9 cellular contexts compared by ENCODE assay signal in the genomic region with DNA sequence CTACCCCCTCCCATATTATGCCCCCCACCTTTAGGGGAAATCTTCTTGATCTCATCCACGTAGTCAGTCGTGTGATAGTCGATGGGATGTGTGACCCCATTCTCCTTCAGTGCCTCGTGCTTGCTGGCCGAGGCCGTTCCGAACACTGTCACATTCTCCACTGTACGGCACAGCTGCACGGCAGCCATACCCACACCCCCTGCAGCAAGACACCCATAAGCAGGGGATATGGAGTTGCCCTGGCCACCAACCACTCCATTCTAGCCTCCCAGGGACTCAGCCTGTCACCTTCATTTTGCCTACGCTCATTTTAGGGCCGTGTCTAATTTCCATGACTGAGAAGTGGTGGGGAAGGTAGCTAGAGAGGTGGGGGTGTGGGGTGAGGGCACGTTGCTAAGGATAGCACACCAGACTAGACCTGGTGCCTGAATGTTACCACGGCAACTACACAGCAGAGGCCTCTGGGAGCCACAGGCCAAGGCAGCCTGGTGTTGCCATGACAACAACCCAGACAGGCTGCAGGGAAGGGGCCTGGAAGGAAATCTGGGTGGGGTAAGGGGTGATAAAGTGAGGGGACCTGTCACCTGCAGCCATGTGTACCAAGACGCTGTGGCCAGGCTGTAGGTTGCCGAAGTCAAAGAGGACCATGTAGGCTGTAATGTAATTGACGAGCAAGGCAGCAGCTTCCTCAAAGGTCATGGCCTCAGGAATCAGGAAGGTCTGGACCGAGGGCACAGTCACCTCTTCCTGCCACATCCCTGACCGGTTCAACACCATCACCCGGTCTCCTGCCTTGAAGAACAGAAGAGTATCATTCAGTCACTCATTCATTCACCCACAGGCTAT. TPM values are rescaled to one million over a fixed set of nuclear protein-coding genes. Genes with fewer than 3 reads are reported as not detected.
DNase-seq lines count a peak whose midpoint lies in the region; ATAC-seq and TF ChIP-seq lines count a peak whose summit lies in the region.
"Had no signal": no experiment of that assay in that cellular context is flagged by ENCODE, and none has a peak within 500 bp of the region (broad histone marks: within the 10 kb centered on the region; RNA-seq: fewer than 3 reads in every experiment).

No MANE protein-coding gene starts in this region.

- H3K9me3 Mint-ChIP-seq in CD8-positive, alpha-beta memory T cell: no peaks in the 10 kb centered on the region
- no peaks in the 10 kb centered on the region for H3K9me3 Mint-ChIP-seq in activated naive CD8-positive, alpha-beta T cell (ENCODE audit: low read depth)

- no peak overlapping the region for H2BK120ac ChIP-seq in mesendoderm (ENCODE audit: low read depth, low read length)

- peak overlapping the region in 2 of 7 donors; percentile 20 to 77 for H3K4me3 Mint-ChIP-seq in CD8-positive, alpha-beta memory T cell
- no peak overlapping the region for H3K4me3 Mint-ChIP-seq in activated naive CD8-positive, alpha-beta T cell

- POLR2A ChIA-PET in CD8-positive, alpha-beta memory T cell (lab: Charles Lee): interaction anchor here (0.6 to 0.7 kb wide), 2 partner anchors 72 to 1703 kb away, joined by 3 to 7 read pairs; no protein-coding TSS in a partner anchor
- POLR2A ChIA-PET in HEK293 (lab: Yijun Ruan, JAX): interaction anchor here (1.6 kb wide), 1 partner anchor 20 kb away, joined by 7 read pairs; the partner anchor contains the start of gene RPL27

- ATAC-seq in HG03520 (IDR thresholded peaks at IDR 0.05; ENCODE audit: unreplicated experiment): no peak

- H3K4ac ChIP-seq in mesendoderm (ENCODE audit: low read depth, low read length): no peak overlapping the region

- H2AK5ac ChIP-seq in mesendoderm (ENCODE audit: low read length): no peak overlapping the region

- no peak overlapping the region for H3K4me3 ChIP-seq in CD8-positive, alpha-beta memory T cell (ENCODE audit: low read length)
- H3K4me3 ChIP-seq in HEK293 (ENCODE audit: low read depth, low read length) (no peak overlapping the region), mesendoderm (ENCODE audit: low read length) (no peak overlapping the region), lower leg skin (ENCODE audit: low read depth, poor library complexity, severe bottlenecking) (no peak overlapping the region)

- no CpG with 5 or more reads among the region's 19 CpGs for WGBS in mesendoderm (ENCODE audit: extremely low coverage, insufficient coverage, low lambda C conversion rate)
- 72 to 73% methylated on average over 19 of the region's 19 CpGs for WGBS in lower leg skin, 2 donors

- H3K36me3 ChIP-seq in CD8-positive, alpha-beta memory T cell (ENCODE audit: insufficient read depth, low read length): peaks cover 5% of the 10 kb centered on the region
- peaks cover 0 to 49% of the 10 kb centered on the region in 2 experiments; a peak in 2 of 3 replicates for H3K36me3 ChIP-seq in HEK293 (ENCODE audit: control insufficient read depth in 2 of 2, insufficient read depth in 1 of 2, low read length in 2 of 2)
- peaks cover 5% of the 10 kb centered on the region for H3K36me3 ChIP-seq in mesendoderm (ENCODE audit: control insufficient read depth, insufficient read depth, low read length)

- peaks cover 15% of the 10 kb centered on the region for H3K79me1 ChIP-seq in mesendoderm (ENCODE audit: low read length)

- H3K9me3 ChIP-seq in CD8-positive, alpha-beta memory T cell (ENCODE audit: low read length): no peaks in the 10 kb centered on the region
- no peaks in the 10 kb centered on the region for H3K9me3 ChIP-seq in HEK293 (ENCODE audit: control insufficient read depth, insufficient read depth, low read depth, low read length)

- H3K4me2 ChIP-seq in mesendoderm (ENCODE audit: low read length): no peak overlapping the region

- H3K9ac ChIP-seq in mesendoderm (ENCODE audit: low read length): no peak overlapping the region

- H4K8ac ChIP-seq in mesendoderm (ENCODE audit: low read depth, low read length): no peak overlapping the region

- H3K4me1 Mint-ChIP-seq in CD8-positive, alpha-beta memory T cell: peaks cover 14 to 44% (median 36%) of the 10 kb centered on the region in 3 donors
- H3K4me1 Mint-ChIP-seq in activated naive CD8-positive, alpha-beta T cell (ENCODE audit: low read depth): peaks cover 28% of the 10 kb centered on the region

- H3K23ac ChIP-seq in mesendoderm (ENCODE audit: low read length): no peak overlapping the region

- H3K36me3 Mint-ChIP-seq in CD8-positive, alpha-beta memory T cell: peaks cover 0 to 32% (median 4%) of the 10 kb centered on the region in 3 donors
- no peaks in the 10 kb centered on the region for H3K36me3 Mint-ChIP-seq in activated naive CD8-positive, alpha-beta T cell

- H3K79me2 ChIP-seq in mesendoderm (ENCODE audit: control insufficient read depth, insufficient read depth, low read length): peaks cover 24% of the 10 kb centered on the region

- no peaks in the 10 kb centered on the region for H3K27me3 ChIP-seq in CD8-positive, alpha-beta memory T cell (ENCODE audit: insufficient read depth, low read length, poor library complexity, severe bottlenecking)
- no peaks in the 10 kb centered on the region for H3K27me3 ChIP-seq in mesendoderm (ENCODE audit: insufficient read depth, low read length, poor library complexity)

- no peak overlapping the region for H3K27ac ChIP-seq in CD8-positive, alpha-beta memory T cell (ENCODE audit: low read depth, low read length)
- no peak overlapping the region for H3K27ac ChIP-seq in HEK293 (ENCODE audit: extremely low read depth, low read depth, low read length)
- no peak overlapping the region for H3K27ac ChIP-seq in mesendoderm (ENCODE audit: low read depth, low read length)

- H4K5ac ChIP-seq in mesendoderm (ENCODE audit: low read length): no peak overlapping the region

- H3K18ac ChIP-seq in mesendoderm (ENCODE audit: low read length): no peak overlapping the region

- DNase-seq in CD8-positive, alpha-beta memory T cell: peak in 2 of 5 donors; percentile 39 to 78
- DNase-seq in mesendoderm: peak; percentile 93
- DNase-seq in SHP77 treated with DMSO at 0.1 percent for 48 hours (lab: John Stamatoyannopoulos, UW): no peak
- DNase-seq in lower leg skin (ENCODE audit: low spot score in 2 of 2): no peak
- DNase-seq in kidney tubule cell (ENCODE audit: low spot score): no peak

- no peak for TF ChIP-seq CTCF in HEK293 (tag by site-specific recombination; IDR thresholded peaks at IDR 0.05)
- no peak for TF ChIP-seq CTCF in lower leg skin (IDR thresholded peaks at IDR 0.05)

- TF ChIP-seq POLR2A in lower leg skin (IDR thresholded peaks at IDR 0.05): no peak

- H2BK15ac ChIP-seq in mesendoderm (replicated peaks; ENCODE audit: low read depth): no peak overlapping the region

- no peak overlapping the region for H3K56ac ChIP-seq in mesendoderm (ENCODE audit: low read length)

- H2BK5ac ChIP-seq in mesendoderm (ENCODE audit: low read length): no peak overlapping the region

- no peaks in the 10 kb centered on the region for H3K27me3 Mint-ChIP-seq in CD8-positive, alpha-beta memory T cell
- H3K27me3 Mint-ChIP-seq in activated naive CD8-positive, alpha-beta T cell: no peaks in the 10 kb centered on the region

- H3K4me1 ChIP-seq in CD8-positive, alpha-beta memory T cell (ENCODE audit: insufficient read depth, low read length): peaks cover 14% of the 10 kb centered on the region
- peaks cover 12% of the 10 kb centered on the region for H3K4me1 ChIP-seq in HEK293 (ENCODE audit: control insufficient read depth, insufficient read depth, low read length)
- peaks cover 9% of the 10 kb centered on the region for H3K4me1 ChIP-seq in mesendoderm (ENCODE audit: control insufficient read depth, low read depth, low read length)

- peak overlapping the region; percentile 12 to 82 (median 66) for H3K27ac Mint-ChIP-seq in CD8-positive, alpha-beta memory T cell
- peak overlapping the region; percentile 8 for H3K27ac Mint-ChIP-seq in activated naive CD8-positive, alpha-beta T cell

- intact Hi-C loops in lower leg skin (cut with DNase I; ENCODE audit: low total_unique reads): no loop called here

- CTCF ChIA-PET in CD8-positive, alpha-beta memory T cell (lab: Charles Lee): no interaction called here
- CTCF ChIA-PET in HEK293 (lab: Yijun Ruan, JAX): interaction anchor here (1.0 to 1.1 kb wide), 2 partner anchors 20 to 465 kb away, joined by 3 to 4 read pairs; partner anchors contain the start of genes DHX8 and RPL27

TF ChIP-seq in HEK293, 187 proteins besides CTCF, POLR2A, EP300 and RAD21:
- TF ChIP-seq ZNF24 (tag by site-specific recombination; IDR thresholded peaks at IDR 0.05): 0 out of 2 replicates have a peak, but pooled peaks have one; percentile 45
- peak; percentile 72 for TF ChIP-seq ZNF341 (tag by site-specific recombination; IDR thresholded peaks at IDR 0.05; ENCODE audit: low read depth)
- peak; percentile 33; the same call in 1 of the 2 replicates for TF ChIP-seq ZNF76 (tag by site-specific recombination; IDR thresholded peaks at IDR 0.05; ENCODE audit: borderline replicate concordance, low read depth)
- TF ChIP-seq ZNF768 (tag by site-specific recombination; IDR thresholded peaks at IDR 0.05): no peak
- TF ChIP-seq MYNN (tag by site-specific recombination; IDR thresholded peaks at IDR 0.05; ENCODE audit: borderline replicate concordance): peak; percentile 44; the same call in 1 of the 2 replicates
- TF ChIP-seq ZBTB48 (tag by site-specific recombination; IDR thresholded peaks at IDR 0.05): peak; percentile 81
- no peak for TF ChIP-seq ZNF521 (tag by site-specific recombination; IDR thresholded peaks at IDR 0.05)

RNA-seq across cellular contexts. Expression of gene VAT1, which starts 4.0 kb away (rescaled TPM):
- total RNA-seq in CD8-positive, alpha-beta memory T cell: 10 to 100 TPM; 31.1 to 35.9 TPM
- 42.2 TPM for polyA plus RNA-seq in CD8-positive, alpha-beta memory T cell
- polyA plus RNA-seq in mesendoderm (2013, experiment 1 of 2): 203 TPM
- polyA plus RNA-seq in mesendoderm (2013, experiment 2 of 2): 200 TPM
- total RNA-seq in lower leg skin: 100 to 1,000 TPM; 209 to 329 (median 254) TPM

RNA-seq across cellular contexts. Expression of gene RND2, which starts 6.8 kb away (rescaled TPM):
- total RNA-seq in CD8-positive, alpha-beta memory T cell: under 1 TPM; 0.04 to 0.22 TPM
- not detected for polyA plus RNA-seq in CD8-positive, alpha-beta memory T cell
- 16.4 TPM for polyA plus RNA-seq in mesendoderm (2013, experiment 1 of 2)
- 15.7 TPM for polyA plus RNA-seq in mesendoderm (2013, experiment 2 of 2)
- total RNA-seq in lower leg skin: 1 to 10 TPM in 2 of 4 donors, under 1 TPM in 2; 0.65 to 2.7 (median 1.0) TPM
- total RNA-seq: SK-MEL-5 had no signal

RNA-seq across cellular contexts. Expression of gene IFI35, which starts 11.6 kb away (rescaled TPM):
- total RNA-seq in CD8-positive, alpha-beta memory T cell: 10 to 100 TPM; 23.2 to 24.0 TPM
- 73.2 TPM for polyA plus RNA-seq in CD8-positive, alpha-beta memory T cell
- 0.63 TPM for polyA plus RNA-seq in mesendoderm (2013, experiment 1 of 2)
- 0.77 TPM for polyA plus RNA-seq in mesendoderm (2013, experiment 2 of 2)
- total RNA-seq in lower leg skin: 10 to 100 TPM in 3 of 4 donors, 1 to 10 TPM in 1; 7.6 to 18.5 (median 16.9) TPM

RNA-seq across cellular contexts. Expression of gene RPL27, which starts 20.0 kb away (rescaled TPM):
- 1,000 to 10,000 TPM; 1,412 to 1,428 TPM for total RNA-seq in CD8-positive, alpha-beta memory T cell
- polyA plus RNA-seq in CD8-positive, alpha-beta memory T cell: 1,922 TPM
- polyA plus RNA-seq in mesendoderm (2013, experiment 1 of 2): 5,596 TPM
- 5,579 TPM for polyA plus RNA-seq in mesendoderm (2013, experiment 2 of 2)
- total RNA-seq in lower leg skin: 1,000 to 10,000 TPM; 1,091 to 1,783 (median 1,434) TPM

RNA-seq across cellular contexts. Expression of gene RUNDC1, which starts 37.9 kb away (rescaled TPM):
- total RNA-seq in CD8-positive, alpha-beta memory T cell: 10 to 100 TPM; 12.8 to 13.1 TPM
- polyA plus RNA-seq in CD8-positive, alpha-beta memory T cell: 22.4 TPM
- polyA plus RNA-seq in mesendoderm (2013, experiment 1 of 2): 6.8 TPM
- polyA plus RNA-seq in mesendoderm (2013, experiment 2 of 2): 6.6 TPM
- 10 to 100 TPM; 12.6 to 16.0 (median 13.0) TPM for total RNA-seq in lower leg skin

Comparison
In these comparisons a context has a peak if more than half of its experiments do, and no peak if none do; other contexts are left out.
1. RNA of gene VAT1, which starts 4.0 kb away (total RNA-seq): 209 to 329 TPM in lower leg skin; 31.1 to 35.9 TPM in CD8-positive, alpha-beta memory T cell; every median in the first group is over 4 times any median in the second.